In genomic region chr1:161899091-161899490, GRCh38 we compare ENCODE assay signal across 20 cellular contexts.
DNase-seq lines count a peak whose midpoint lies in the region; ATAC-seq and TF ChIP-seq lines count a peak whose summit lies in the region.
"Had no signal": no experiment of that assay in that cellular context is flagged by ENCODE, and none has a peak within 500 bp of the region (broad histone marks: within the 10 kb centered on the region; RNA-seq: fewer than 3 reads in every experiment).

No MANE protein-coding gene starts in this region.

- no peaks in the 10 kb centered on the region for H3K4me1 ChIP-seq in neural progenitor cell

- no peaks in the 10 kb centered on the region for H3K9me3 ChIP-seq in neural progenitor cell (ENCODE audit: low read depth)
- H3K9me3 ChIP-seq: BE2C, Caco-2 had no signal

- H3K27me3 Mint-ChIP-seq in neural progenitor cell (ENCODE audit: insufficient read depth, low read depth): no peaks in the 10 kb centered on the region
- H3K27me3 Mint-ChIP-seq in effector memory CD8-positive, alpha-beta T cell: no peaks in the 10 kb centered on the region
- H3K27me3 Mint-ChIP-seq: CD4-positive, CD25-positive, alpha-beta regulatory T cell; IgD-negative memory B cell had no signal

- no peak overlapping the region for H3K27ac ChIP-seq in neural progenitor cell
- H3K27ac ChIP-seq: HL-60 had no signal

- H3K4me3 ChIP-seq in neural progenitor cell: no peak overlapping the region
- H3K4me3 ChIP-seq: GM12878 had no signal

- H3K9me3 Mint-ChIP-seq in neural progenitor cell: no peaks in the 10 kb centered on the region
- no peaks in the 10 kb centered on the region for H3K9me3 Mint-ChIP-seq in effector memory CD8-positive, alpha-beta T cell
- H3K9me3 Mint-ChIP-seq: CD4-positive, CD25-positive, alpha-beta regulatory T cell; HFFc6; IgD-negative memory B cell had no signal

- H3K36me3 ChIP-seq in neural progenitor cell: no peaks in the 10 kb centered on the region
- H3K36me3 ChIP-seq: BE2C had no signal

- H3K27me3 ChIP-seq in neural progenitor cell: no peaks in the 10 kb centered on the region
- H3K27me3 ChIP-seq: BE2C had no signal

- no peaks in the 10 kb centered on the region for H3K36me3 Mint-ChIP-seq in neural progenitor cell
- no peaks in the 10 kb centered on the region for H3K36me3 Mint-ChIP-seq in effector memory CD8-positive, alpha-beta T cell (ENCODE audit: insufficient read depth)

- H3F3A ChIP-seq in neural progenitor cell (ENCODE audit: low read depth): no peaks in the 10 kb centered on the region

- no peaks in the 10 kb centered on the region for H4K20me1 ChIP-seq in neural progenitor cell (ENCODE audit: low read depth)

- H3K4me1 Mint-ChIP-seq in neural progenitor cell: no peaks in the 10 kb centered on the region
- H3K4me1 Mint-ChIP-seq in effector memory CD8-positive, alpha-beta T cell (ENCODE audit: low read depth in 2 of 2): no peaks in the 10 kb centered on the region
- H3K4me1 Mint-ChIP-seq: IgD-negative memory B cell had no signal

- H3K4me2 ChIP-seq in neural progenitor cell: no peak overlapping the region

- no peak overlapping the region for H3K27ac Mint-ChIP-seq in neural progenitor cell
- H3K27ac Mint-ChIP-seq in effector memory CD8-positive, alpha-beta T cell: no peak overlapping the region
- H3K27ac Mint-ChIP-seq: CD4-positive, CD25-positive, alpha-beta regulatory T cell; HFFc6; IgD-negative memory B cell had no signal

- DNase-seq in LHCN-M2 (ENCODE audit: low read depth): peak; percentile 60
- peak; percentile 50 for DNase-seq in myocyte (ENCODE audit: low read depth)
- DNase-seq in renal cortical epithelial cell (ENCODE audit: low read depth): peak; percentile 65
- DNase-seq in neural progenitor cell (ENCODE audit: low spot score): no peak
- DNase-seq in HT-29 (ENCODE audit: low spot score): no peak
- no peak for DNase-seq in effector memory CD8-positive, alpha-beta T cell
- DNase-seq: ACHN; BE2C; C1 segment of cervical spinal cord; Caco-2; CD4-positive, CD25-positive, alpha-beta regulatory T cell; DMS79 treated with DMSO at 0.1 percent for 48 hours; EL; GOT3; H7; HFFc6 had no signal

- H3K4me3 Mint-ChIP-seq in neural progenitor cell: no peak overlapping the region
- no peak overlapping the region for H3K4me3 Mint-ChIP-seq in effector memory CD8-positive, alpha-beta T cell
- H3K4me3 Mint-ChIP-seq: CD4-positive, CD25-positive, alpha-beta regulatory T cell; HFFc6; IgD-negative memory B cell had no signal

- H3K79me2 ChIP-seq in neural progenitor cell (ENCODE audit: low read depth): no peaks in the 10 kb centered on the region

- no peak for ATAC-seq in effector memory CD8-positive, alpha-beta T cell (replicated peaks)
- ATAC-seq: GM12878, HCT116 had no signal

- H2AFZ ChIP-seq in neural progenitor cell (replicated peaks): no peak overlapping the region

- no peak overlapping the region for H3K9ac ChIP-seq in neural progenitor cell

- no peak for TF ChIP-seq CTCF in neural progenitor cell (IDR thresholded peaks at IDR 0.05)

Comparison
In these comparisons a context has a peak if more than half of its experiments do, and no peak if none do; other contexts are left out.
1. DNase-seq: peak in LHCN-M2 (single experiment), myocyte (single experiment) and renal cortical epithelial cell (single experiment); none in neural progenitor cell (single experiment), HT-29 (single experiment) and effector memory CD8-positive, alpha-beta T cell (0 of 3).